ENCODE assay signal across 8 cellular contexts in genomic region chr3:186772886-186773417, GRCh38. TPM values are rescaled to one million over a fixed set of nuclear protein-coding genes. Genes with fewer than 3 reads are reported as not detected.
DNase-seq lines count a peak whose midpoint lies in the region; ATAC-seq lines count a peak whose summit lies in the region.

No MANE protein-coding gene starts in this region.

- DNase-seq in SK-MEL-5 (ENCODE audit: low read depth, low spot score) (peak; percentile 91), anterior cingulate cortex (lab: John Stamatoyannopoulos, UW) (peak in 50 of 58 donors; percentile 8 to 67 (median 37)), islet precursor cell (peak; percentile 76), COR-L47 (lab: John Stamatoyannopoulos, UW) (no peak), cerebellar cortex (ENCODE audit: low spot score) (no peak)
- DNase-seq in stimulated activated CD4-positive, alpha-beta T cell treated with anti-CD3 and anti-CD28 coated beads, Interleukin-12 subunit alpha, Interleukin-12 subunit beta, amount 100 ng/mL, for 48 hours (ENCODE audit: low read depth in 2 of 3, low spot score in 1 of 3), result peak in 2 of 3 donors; percentile 49 to 58

- in situ Hi-C loops in SK-MEL-5 (cut with HindIII; ENCODE audit: low pct_unique_long_range_greater_than_20kb, low sequenced_read_pairs), result no loop called here

- ATAC-seq in GM18867 (IDR thresholded peaks at IDR 0.05; ENCODE audit: unreplicated experiment) (peak; percentile 96), HG02885 (IDR thresholded peaks at IDR 0.05; ENCODE audit: poor library complexity, unreplicated experiment) (peak; percentile 90)

RNA-seq across cellular contexts. Expression of gene EIF4A2, which starts 10.4 kb away (rescaled TPM):
- 391 and 434 TPM in 2 replicates for total RNA-seq in SK-MEL-5 (2014; rRNA removed; shearing (Covaris generic))
- polyA plus RNA-seq in SK-MEL-5 (2015; cell fraction: cytosol; rRNA removed), result 210 and 220 TPM in 2 replicates
- polyA plus RNA-seq in SK-MEL-5 (2015; cell fraction: nucleus; rRNA removed), result 2,399 and 2,988 TPM in 2 replicates

RNA-seq across cellular contexts. Expression of gene RFC4, which starts 33.3 kb away (rescaled TPM):
- total RNA-seq in SK-MEL-5 (2014; rRNA removed; shearing (Covaris generic)), result 51.0 and 57.3 TPM in 2 replicates
- 41.9 and 53.1 TPM in 2 replicates for polyA plus RNA-seq in SK-MEL-5 (2015; cell fraction: cytosol; rRNA removed)
- polyA plus RNA-seq in SK-MEL-5 (2015; cell fraction: nucleus; rRNA removed), result 109 and 122 TPM in 2 replicates

RNA-seq across cellular contexts. Expression of gene KNG1, which starts 55.8 kb away (rescaled TPM):
- not detected in 2 replicates for total RNA-seq in SK-MEL-5 (2014; rRNA removed; shearing (Covaris generic))
- 0.04 TPM in 1 of 2 replicates, not detected in the other for polyA plus RNA-seq in SK-MEL-5 (2015; cell fraction: cytosol; rRNA removed)
- polyA plus RNA-seq in SK-MEL-5 (2015; cell fraction: nucleus; rRNA removed), result not detected in 2 replicates

Comparison
In these comparisons a context has a peak if more than half of its experiments do, and no peak if none do; other contexts are left out.
1. DNase-seq: peak in SK-MEL-5 (single experiment), anterior cingulate cortex (50 of 58), islet precursor cell (single experiment) and stimulated activated CD4-positive, alpha-beta T cell treated with anti-CD3 and anti-CD28 coated beads, Interleukin-12 subunit alpha, Interleukin-12 subunit beta, amount 100 ng/mL, for 48 hours (2 of 3); none in COR-L47 (single experiment) and cerebellar cortex (single experiment).